Comparison of ENCODE assay signal across 9 cellular contexts in genomic region chr3:38030126-38031021, GRCh38. TPM values are rescaled to one million over a fixed set of nuclear protein-coding genes. Genes with fewer than 3 reads are reported as not detected.
DNase-seq lines count a peak whose midpoint lies in the region; ATAC-seq and TF ChIP-seq lines count a peak whose summit lies in the region.
"Had no signal": no experiment of that assay in that cellular context is flagged by ENCODE, and none has a peak within 500 bp of the region (broad histone marks: within the 10 kb centered on the region; RNA-seq: fewer than 3 reads in every experiment).

No MANE protein-coding gene starts in this region.

- H3K9me3 Mint-ChIP-seq in activated naive CD4-positive, alpha-beta T cell treated with anti-CD3 and anti-CD28 coated beads for 36 hours: no peaks in the 10 kb centered on the region

- peak overlapping the region; percentile 48 for H3K4me3 Mint-ChIP-seq in activated naive CD4-positive, alpha-beta T cell treated with anti-CD3 and anti-CD28 coated beads for 36 hours

- H3K4me3 ChIP-seq in colonic mucosa (peak overlapping the region; percentile 62), mononuclear cell (ENCODE audit: low read length) (peak overlapping the region; percentile 18), transverse colon (peak overlapping the region; percentile 39 to 65 (median 56))

- TF ChIP-seq CTCF in colonic mucosa (IDR thresholded peaks at IDR 0.05): no peak
- TF ChIP-seq CTCF in transverse colon (IDR thresholded peaks at IDR 0.05): no peak

- peak overlapping the region; percentile 46 for H3K27ac ChIP-seq in colonic mucosa
- H3K27ac ChIP-seq in transverse colon: peak overlapping the region; percentile 70 to 86 (median 76)

- peaks cover 5% of the 10 kb centered on the region for H3K27me3 ChIP-seq in colonic mucosa
- peaks cover 39% of the 10 kb centered on the region for H3K27me3 ChIP-seq in mononuclear cell (ENCODE audit: insufficient read depth, low read length)
- peaks cover 8% of the 10 kb centered on the region for H3K27me3 ChIP-seq in transverse colon

- no peaks in the 10 kb centered on the region for H3K36me3 Mint-ChIP-seq in activated naive CD4-positive, alpha-beta T cell treated with anti-CD3 and anti-CD28 coated beads for 36 hours (ENCODE audit: low read depth)

- peaks cover 21% of the 10 kb centered on the region for H3K4me1 Mint-ChIP-seq in activated naive CD4-positive, alpha-beta T cell treated with anti-CD3 and anti-CD28 coated beads for 36 hours (ENCODE audit: low read depth)

- peak overlapping the region; percentile 73 to 78 for H3K9ac ChIP-seq in colonic mucosa (ENCODE audit: low read depth in 2 of 2, low read length in 2 of 2)

- CTCF ChIA-PET in activated naive CD4-positive, alpha-beta T cell treated with anti-CD3 and anti-CD28 coated beads for 36 hours (lab: Charles Lee): no interaction called here

- in situ Hi-C loops in transverse colon (cut with MboI; ENCODE audit: low pct_ligation_motif_present in 1 of 4, low pct_unique_long_range_greater_than_20kb in 1 of 4, low sequenced_read_pairs in 3 of 4): no loop called here

- ATAC-seq in HG03571 (IDR thresholded peaks at IDR 0.05; ENCODE audit: unreplicated experiment): no peak

- TF ChIP-seq EP300 in transverse colon (IDR thresholded peaks at IDR 0.05; ENCODE audit: low read depth): no peak

- H3K27ac Mint-ChIP-seq in activated naive CD4-positive, alpha-beta T cell treated with anti-CD3 and anti-CD28 coated beads for 36 hours: no peak overlapping the region

- peaks cover 14% of the 10 kb centered on the region for H3K27me3 Mint-ChIP-seq in activated naive CD4-positive, alpha-beta T cell treated with anti-CD3 and anti-CD28 coated beads for 36 hours (ENCODE audit: low read depth)

- peaks cover 11% of the 10 kb centered on the region for H3K4me1 ChIP-seq in colonic mucosa
- H3K4me1 ChIP-seq in mononuclear cell (ENCODE audit: insufficient read depth, low read length): peaks cover 29% of the 10 kb centered on the region
- H3K4me1 ChIP-seq in transverse colon: peaks cover 13 to 39% (median 31%) of the 10 kb centered on the region in 4 donors

- no peaks in the 10 kb centered on the region for H3K36me3 ChIP-seq in colonic mucosa
- H3K36me3 ChIP-seq in transverse colon: no peaks in the 10 kb centered on the region

- H3K9me3 ChIP-seq in colonic mucosa: no peaks in the 10 kb centered on the region
- no peaks in the 10 kb centered on the region for H3K9me3 ChIP-seq in mononuclear cell (ENCODE audit: low read depth, low read length)
- H3K9me3 ChIP-seq in transverse colon: no peaks in the 10 kb centered on the region

- no peak for TF ChIP-seq POLR2A in transverse colon (IDR thresholded peaks at IDR 0.05)

- DNase-seq in activated naive CD4-positive, alpha-beta T cell treated with anti-CD3 and anti-CD28 coated beads for 36 hours: no peak
- DNase-seq in activated naive CD4-positive, alpha-beta T cell (lab: John Stamatoyannopoulos, UW): no peak
- no peak for DNase-seq in colonic mucosa
- no peak for DNase-seq in transverse colon
- no peak for DNase-seq in activated CD8-positive, alpha-beta memory T cell treated with anti-CD3 and anti-CD28 coated beads for 24 hours
- DNase-seq in NCI-H2171 (lab: John Stamatoyannopoulos, UW): no peak
- DNase-seq: NK-92 treated with Interleukin-12 subunit alpha and Interleukin-12 subunit beta, amount 100 ng/mL, for 24 hours had no signal

- intact Hi-C loops in activated naive CD4-positive, alpha-beta T cell treated with anti-CD3 and anti-CD28 coated beads for 36 hours (cut with micrococcal nuclease): loop anchor here (1.0 kb wide), 1 partner anchor 9 kb away; the partner anchor contains the start of gene DLEC1
- intact Hi-C loops in colonic mucosa (cut with DNase I) (no loop called here), transverse colon (cut with DNase I; ENCODE audit: low total_unique reads) (no loop called here)

- WGBS in transverse colon (ENCODE audit: low coverage in 1 of 2), 2 donors: 47% methylated on average over 8 of the region's 8 CpGs; no CpG with 5 or more reads in 1 of the 2 donors

RNA-seq across cellular contexts. Expression of gene PLCD1, which starts 0.9 kb away (rescaled TPM):
- 10 to 100 TPM; 10.6 to 10.8 TPM for total RNA-seq in activated naive CD4-positive, alpha-beta T cell treated with anti-CD3 and anti-CD28 coated beads for 36 hours
- 10 to 100 TPM; 46.8 to 70.0 TPM for total RNA-seq in colonic mucosa
- total RNA-seq in mononuclear cell: 18.1 TPM
- 100 to 1,000 TPM in 2 of 4 donors, 10 to 100 TPM in 2; 21.1 to 126 (median 91.4) TPM for total RNA-seq in transverse colon

RNA-seq across cellular contexts. Expression of gene DLEC1, which starts 8.6 kb away (rescaled TPM):
- total RNA-seq in activated naive CD4-positive, alpha-beta T cell treated with anti-CD3 and anti-CD28 coated beads for 36 hours: under 1 TPM; 0.17 to 0.19 TPM
- total RNA-seq in colonic mucosa (under 1 TPM; 0.52 to 0.56 TPM), mononuclear cell (1.7 TPM), transverse colon (1 to 10 TPM in 2 of 4 donors, under 1 TPM in 2; 0.20 to 4.1 (median 1.4) TPM)

RNA-seq across cellular contexts. Expression of gene VILL, which starts 39.8 kb away (rescaled TPM):
- 10 to 100 TPM; 13.7 to 14.2 TPM for total RNA-seq in activated naive CD4-positive, alpha-beta T cell treated with anti-CD3 and anti-CD28 coated beads for 36 hours
- total RNA-seq in colonic mucosa: 100 to 1,000 TPM; 155 to 166 TPM
- 12.4 TPM for total RNA-seq in mononuclear cell
- 100 to 1,000 TPM; 112 to 214 (median 172) TPM for total RNA-seq in transverse colon
